ENCODE assay signal across 16 cellular contexts in the genomic region with DNA sequence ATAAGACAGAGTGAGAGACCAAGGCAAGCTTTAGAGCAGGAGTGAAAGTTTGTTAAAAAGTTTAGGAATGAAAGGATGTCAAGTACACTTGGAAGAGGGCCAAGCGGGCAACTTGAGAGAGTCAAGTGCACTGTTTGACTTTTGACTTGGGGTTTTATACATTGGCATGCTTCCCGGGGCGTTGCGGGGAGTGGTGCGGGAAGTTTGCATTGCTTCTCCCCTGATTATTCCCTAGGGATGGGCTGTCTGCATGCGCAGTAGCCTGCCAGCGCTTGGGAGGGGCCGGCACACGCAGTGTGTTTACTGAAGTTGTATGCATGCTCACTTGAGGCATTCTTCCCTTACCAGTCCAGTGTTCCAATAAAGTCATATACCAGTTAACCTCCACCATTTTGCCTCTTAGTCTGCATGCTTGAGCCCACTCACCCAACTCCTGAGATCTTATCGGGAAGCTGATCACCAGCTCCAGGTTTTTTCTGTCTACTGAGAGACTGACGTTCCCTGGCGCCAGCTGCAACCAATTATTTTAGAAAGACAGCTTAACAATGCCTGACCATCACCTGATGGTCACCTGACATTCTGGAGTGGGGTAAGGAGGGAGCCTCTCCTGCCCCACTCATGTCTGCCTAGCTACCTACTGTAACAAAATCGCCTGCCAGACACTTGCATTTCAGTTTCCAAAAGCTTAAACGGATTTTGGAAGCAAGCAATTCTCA. TPM values are rescaled to one million over a fixed set of nuclear protein-coding genes. Genes with fewer than 3 reads are reported as not detected.
A peak's percentile ranks its signal among the peaks of the same experiment; 100 is the strongest.
DNase-seq lines count a peak whose midpoint lies in the region; TF ChIP-seq lines count a peak whose summit lies in the region.
"Had no signal": no experiment of that assay in that cellular context is flagged by ENCODE, and none has a peak within 500 bp of the region (broad histone marks: within the 10 kb centered on the region; RNA-seq: fewer than 3 reads in every experiment).

No MANE protein-coding gene starts in this region.

- no peaks in the 10 kb centered on the region for H3K36me3 Mint-ChIP-seq in MCF 10A (ENCODE audit: insufficient read depth, unreplicated experiment)

- TF ChIP-seq CTCF in Peyer's patch (IDR thresholded peaks at IDR 0.05) (no peak), stomach (IDR thresholded peaks at IDR 0.05) (no peak), MCF 10A (IDR thresholded peaks at IDR 0.05; ENCODE audit: unreplicated experiment) (no peak)

- peaks cover 0 to 5% (median 0%) of the 10 kb centered on the region in 4 donors for H3K9me3 ChIP-seq in Peyer's patch
- peaks cover 0 to 9% (median 6%) of the 10 kb centered on the region in 4 donors for H3K9me3 ChIP-seq in stomach
- H3K9me3 ChIP-seq: thoracic aorta had no signal

- H3K36me3 ChIP-seq in Peyer's patch: no peaks in the 10 kb centered on the region
- no peaks in the 10 kb centered on the region for H3K36me3 ChIP-seq in stomach
- H3K36me3 ChIP-seq: thoracic aorta had no signal

- peaks cover 79% of the 10 kb centered on the region for H3K27me3 Mint-ChIP-seq in MCF 10A (ENCODE audit: insufficient read depth, unreplicated experiment)
- H3K27me3 Mint-ChIP-seq: activated CD4-positive, alpha-beta T cell treated with anti-CD3 and anti-CD28 coated beads for 36 hours had no signal

- no peak overlapping the region for H3K27ac Mint-ChIP-seq in MCF 10A (ENCODE audit: low read depth, unreplicated experiment)
- H3K27ac Mint-ChIP-seq: activated CD4-positive, alpha-beta T cell treated with anti-CD3 and anti-CD28 coated beads for 36 hours had no signal

- H3K4me3 Mint-ChIP-seq in MCF 10A (ENCODE audit: unreplicated experiment): no peak overlapping the region
- H3K4me3 Mint-ChIP-seq: activated CD4-positive, alpha-beta T cell treated with anti-CD3 and anti-CD28 coated beads for 36 hours had no signal

- H3K4me1 ChIP-seq in Peyer's patch (peaks cover 0 to 5% (median 0%) of the 10 kb centered on the region in 4 donors), stomach (peaks cover 4 to 12% (median 9%) of the 10 kb centered on the region in 4 donors)

- no peak for TF ChIP-seq POLR2A in Peyer's patch (IDR thresholded peaks at IDR 0.05)
- TF ChIP-seq POLR2A in stomach (IDR thresholded peaks at IDR 0.05): no peak

- TF ChIP-seq EP300 in stomach (IDR thresholded peaks at IDR 0.05): no peak

- POLR2A ChIA-PET in MCF 10A (lab: Yijun Ruan, JAX): no interaction called here

- intact Hi-C loops in stomach (cut with DNase I; ENCODE audit: low total_unique reads) (no loop called here), MCF 10A (cut with micrococcal nuclease) (no loop called here)

- no TSS peak for BruUV-seq in MCF 10A (replicated peaks; lab: Mats Ljungman, UMichigan)

- H3K9me3 Mint-ChIP-seq in MCF 10A (ENCODE audit: unreplicated experiment): no peaks in the 10 kb centered on the region

- CTCF ChIA-PET in MCF 10A (lab: Yijun Ruan, JAX): no interaction called here

- H3K27ac ChIP-seq in Peyer's patch (peak overlapping the region in 1 of 4 donors; percentile 6), stomach (no peak overlapping the region)
- H3K27ac ChIP-seq: 22Rv1, thoracic aorta had no signal

- peak; percentile 27 for DNase-seq in DMS 273 (lab: John Stamatoyannopoulos, UW; ENCODE audit: unreplicated experiment)
- DNase-seq in DMS 273 treated with DMSO at 0.1 percent for 48 hours (lab: John Stamatoyannopoulos, UW): no peak
- DNase-seq in NCI-H2029 (lab: John Stamatoyannopoulos, UW): peak; percentile 47
- DNase-seq in Peyer's patch: peak in 2 of 3 donors; percentile 69 to 79
- DNase-seq in stomach: peak; percentile 70
- no peak for DNase-seq in AG20443 (ENCODE audit: low spot score)
- DNase-seq in MCF 10A (ENCODE audit: unreplicated experiment): no peak
- DNase-seq in T-helper 2 cell: no peak
- DNase-seq: activated CD4-positive, alpha-beta T cell treated with anti-CD3 and anti-CD28 coated beads for 36 hours; activated effector memory CD4-positive, alpha-beta T cell treated with Interleukin-2 at 50 U/mL for 16 hours; DND-41; SIG-M5; stimulated activated CD4-positive, alpha-beta T cell treated with anti-CD3 and anti-CD28 coated beads, Interleukin-4, amount 100 ng/mL, for 4 hours; T1000 had no signal

- no peaks in the 10 kb centered on the region for H3K4me1 Mint-ChIP-seq in MCF 10A (ENCODE audit: insufficient read depth, unreplicated experiment)
- H3K4me1 Mint-ChIP-seq: activated CD4-positive, alpha-beta T cell treated with anti-CD3 and anti-CD28 coated beads for 36 hours had no signal

- 39 to 53% (median 41%) methylated on average over 14 of the region's 14 CpGs for WGBS in stomach, 5 donors

- no peak overlapping the region for H3K4me3 ChIP-seq in Peyer's patch
- H3K4me3 ChIP-seq in stomach: no peak overlapping the region
- H3K4me3 ChIP-seq: thoracic aorta had no signal

- no peaks in the 10 kb centered on the region for H3K27me3 ChIP-seq in Peyer's patch
- no peaks in the 10 kb centered on the region for H3K27me3 ChIP-seq in stomach

RNA-seq across cellular contexts. Expression of a gene that starts 53.2 kb away (rescaled TPM):
- 10 to 100 TPM in 1 of 4 donors, 1 to 10 TPM in 3; 1.9 to 19.0 (median 3.6) TPM for total RNA-seq in Peyer's patch
- 10 to 100 TPM in 1 of 5 donors, 1 to 10 TPM in 3, under 1 TPM in 1; 0.29 to 22.0 (median 5.8) TPM for total RNA-seq in stomach
- 10 to 100 TPM in 2 of 3 donors, 1 to 10 TPM in 1; 1.9 to 28.9 (median 10.1) TPM for polyA plus RNA-seq in stomach
- total RNA-seq in MCF 10A (2022): not detected in 2 replicates

Comparison
In these comparisons a context has a peak if more than half of its experiments do, and no peak if none do; other contexts are left out.
1. DNase-seq: peak in DMS 273 (single experiment), NCI-H2029 (single experiment), Peyer's patch (2 of 3) and stomach (single experiment); none in DMS 273 treated with DMSO at 0.1 percent for 48 hours (single experiment), AG20443 (single experiment), MCF 10A (single experiment) and T-helper 2 cell (0 of 5).